ENCODE assay signal across 2 cellular contexts in genomic region chr16:55780095-55780407, GRCh38. TPM values are rescaled to one million over a fixed set of nuclear protein-coding genes. Genes with fewer than 3 reads are reported as not detected.
"Had no signal": no experiment of that assay in that cellular context is flagged by ENCODE, and none has a peak within 500 bp of the region (broad histone marks: within the 10 kb centered on the region; RNA-seq: fewer than 3 reads in every experiment).

No MANE protein-coding gene starts in this region.

RNA-seq across cellular contexts. Expression of gene CES1, which starts 52.8 kb away (rescaled TPM):
- total RNA-seq: osteocyte, smooth muscle cell had no signal
